9 cellular contexts compared by ENCODE assay signal in genomic region chr19:1122972-1123363, GRCh38. TPM values are rescaled to one million over a fixed set of nuclear protein-coding genes. Genes with fewer than 3 reads are reported as not detected.
DNase-seq lines count a peak whose midpoint lies in the region; ATAC-seq and TF ChIP-seq lines count a peak whose summit lies in the region.
"Had no signal": no experiment of that assay in that cellular context is flagged by ENCODE, and none has a peak within 500 bp of the region (broad histone marks: within the 10 kb centered on the region; RNA-seq: fewer than 3 reads in every experiment).

No MANE protein-coding gene starts in this region.

- no peaks in the 10 kb centered on the region for H3K9me3 ChIP-seq in transverse colon

- no peak for TF ChIP-seq CTCF in transverse colon (IDR thresholded peaks at IDR 0.05)

- no peak for TF ChIP-seq POLR2A in transverse colon (IDR thresholded peaks at IDR 0.05)

- TF ChIP-seq EP300 in transverse colon (IDR thresholded peaks at IDR 0.05; ENCODE audit: low read depth), result no peak

- peaks cover 12% of the 10 kb centered on the region for H3K4me1 Mint-ChIP-seq in activated T-cell treated with anti-CD3 and anti-CD28 coated beads, Interleukin-2, amount 50 U/mL, for 72 hours (ENCODE audit: low read depth)
- H3K4me1 Mint-ChIP-seq: IgD-negative memory B cell had no signal

- no peak overlapping the region for H3K4me3 Mint-ChIP-seq in activated T-cell treated with anti-CD3 and anti-CD28 coated beads, Interleukin-2, amount 50 U/mL, for 72 hours

- peak overlapping the region in 1 of 4 donors; percentile 8 for H3K27ac ChIP-seq in transverse colon

- H3K27me3 ChIP-seq in transverse colon, result no peaks in the 10 kb centered on the region

- H3K4me3 ChIP-seq in transverse colon, result no peak overlapping the region

- H3K36me3 Mint-ChIP-seq in activated T-cell treated with anti-CD3 and anti-CD28 coated beads, Interleukin-2, amount 50 U/mL, for 72 hours (ENCODE audit: insufficient read depth in 2 of 2), result peaks cover 10 to 27% of the 10 kb centered on the region in 2 donors

- 48% methylated on average over 21 of the region's 21 CpGs; no CpG with 5 or more reads in 1 of the 2 donors for WGBS in transverse colon (ENCODE audit: low coverage in 1 of 2), 2 donors

- no peaks in the 10 kb centered on the region for H3K9me3 Mint-ChIP-seq in activated T-cell treated with anti-CD3 and anti-CD28 coated beads, Interleukin-2, amount 50 U/mL, for 72 hours
- H3K9me3 Mint-ChIP-seq: IgD-negative memory B cell had no signal

- no peaks in the 10 kb centered on the region for H3K27me3 Mint-ChIP-seq in activated T-cell treated with anti-CD3 and anti-CD28 coated beads, Interleukin-2, amount 50 U/mL, for 72 hours (ENCODE audit: low read depth)
- H3K27me3 Mint-ChIP-seq: IgD-negative memory B cell had no signal

- H3K36me3 ChIP-seq in transverse colon, result peaks cover 0 to 55% (median 20%) of the 10 kb centered on the region in 4 donors

- ATAC-seq in activated T-cell treated with anti-CD3 and anti-CD28 coated beads, Interleukin-2, amount 50 U/mL, for 72 hours (replicated peaks in 1 of 2), result peak; percentile 77 to 81
- ATAC-seq in GM21526 (IDR thresholded peaks at IDR 0.05; ENCODE audit: low FRiP score, unreplicated experiment) (no peak), HG02970 (IDR thresholded peaks at IDR 0.05; ENCODE audit: low FRiP score, unreplicated experiment) (no peak), GM19397 (IDR thresholded peaks at IDR 0.05; ENCODE audit: unreplicated experiment) (no peak)

- no peak overlapping the region for H3K27ac Mint-ChIP-seq in activated T-cell treated with anti-CD3 and anti-CD28 coated beads, Interleukin-2, amount 50 U/mL, for 72 hours

- H3K4me1 ChIP-seq in transverse colon, result peaks cover 0 to 8% (median 4%) of the 10 kb centered on the region in 4 donors

- in situ Hi-C loops in transverse colon (cut with MboI; ENCODE audit: low pct_ligation_motif_present in 1 of 4, low pct_unique_long_range_greater_than_20kb in 1 of 4, low sequenced_read_pairs in 3 of 4), result no loop called here

- DNase-seq in ELR (ENCODE audit: low read depth) (peak; percentile 91), HuH-7 (ENCODE audit: low spot score) (peak; percentile 71), iPS-NIHi11 (ENCODE audit: low spot score) (peak; percentile 99), transverse colon (peak; percentile 85)
- DNase-seq in activated T-cell treated with anti-CD3 and anti-CD28 coated beads, Interleukin-2, amount 50 U/mL, for 72 hours, result peak; percentile 70 to 80

- intact Hi-C loops in transverse colon (cut with DNase I; ENCODE audit: low total_unique reads), result no loop called here

RNA-seq across cellular contexts. Expression of gene GPX4, which starts 19.2 kb away (rescaled TPM):
- 100 to 1,000 TPM; 251 to 308 TPM for total RNA-seq in activated T-cell treated with anti-CD3 and anti-CD28 coated beads, Interleukin-2, amount 50 U/mL, for 72 hours
- 100 to 1,000 TPM; 115 to 426 (median 261) TPM for total RNA-seq in transverse colon

RNA-seq across cellular contexts. Expression of gene POLR2E, which starts 27.8 kb away (rescaled TPM):
- 100 to 1,000 TPM; 176 to 179 TPM for total RNA-seq in activated T-cell treated with anti-CD3 and anti-CD28 coated beads, Interleukin-2, amount 50 U/mL, for 72 hours
- total RNA-seq in transverse colon, result 100 to 1,000 TPM in 2 of 4 donors, 10 to 100 TPM in 2; 74.8 to 167 (median 103) TPM

RNA-seq across cellular contexts. Expression of gene SBNO2, which starts 51.1 kb away (rescaled TPM):
- 100 to 1,000 TPM; 142 to 146 TPM for total RNA-seq in activated T-cell treated with anti-CD3 and anti-CD28 coated beads, Interleukin-2, amount 50 U/mL, for 72 hours
- total RNA-seq in transverse colon, result 100 to 1,000 TPM in 1 of 4 donors, 10 to 100 TPM in 3; 34.5 to 142 (median 48.3) TPM

RNA-seq across cellular contexts. Expression of gene ARHGAP45, which starts 56.0 kb away (rescaled TPM):
- total RNA-seq in activated T-cell treated with anti-CD3 and anti-CD28 coated beads, Interleukin-2, amount 50 U/mL, for 72 hours, result 100 to 1,000 TPM; 235 to 236 TPM
- 100 to 1,000 TPM in 1 of 4 donors, 10 to 100 TPM in 2, 1 to 10 TPM in 1; 10.0 to 174 (median 76.9) TPM for total RNA-seq in transverse colon

Comparison
In these comparisons a context has a peak if more than half of its experiments do, and no peak if none do; other contexts are left out.
1. ATAC-seq: peak in activated T-cell treated with anti-CD3 and anti-CD28 coated beads, Interleukin-2, amount 50 U/mL, for 72 hours (2 of 2); none in GM21526 (single experiment), HG02970 (single experiment) and GM19397 (single experiment).
2. Peak in every context shown above with its lines, with median percentiles within 50 percentile points of each other: DNase-seq.